Comparison of ENCODE assay signal across 20 cellular contexts in the genomic region with DNA sequence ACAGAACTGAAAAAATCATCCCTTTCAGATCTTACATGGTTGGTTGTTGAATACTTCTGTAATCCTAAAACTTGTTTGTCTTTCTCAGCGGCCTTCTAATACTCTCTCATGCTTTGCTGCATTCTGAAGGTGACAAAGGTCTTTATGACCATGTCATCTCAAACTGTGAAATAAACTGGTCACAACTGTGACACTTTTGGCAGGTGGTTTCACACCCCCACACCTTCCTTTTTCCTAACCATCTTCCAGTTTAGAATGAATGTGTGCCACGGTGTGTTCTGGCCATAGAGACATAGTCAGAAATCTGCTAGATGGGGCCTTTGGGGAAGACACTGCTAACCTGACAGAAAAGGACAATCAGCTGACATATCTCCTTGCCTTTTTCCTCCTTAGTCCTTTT. TPM values are rescaled to one million over a fixed set of nuclear protein-coding genes. Genes with fewer than 3 reads are reported as not detected.
DNase-seq lines count a peak whose midpoint lies in the region; ATAC-seq lines count a peak whose summit lies in the region.
"Had no signal": no experiment of that assay in that cellular context is flagged by ENCODE, and none has a peak within 500 bp of the region (broad histone marks: within the 10 kb centered on the region; RNA-seq: fewer than 3 reads in every experiment).

No MANE protein-coding gene starts in this region.

- H3K4me3 Mint-ChIP-seq in activated T-helper 17 cell treated with anti-CD3 and anti-CD28 coated beads, Interleukin-2, amount 50 U/mL, for 72 hours = no peak overlapping the region
- no peak overlapping the region for H3K4me3 Mint-ChIP-seq in stimulated activated naive CD8-positive, alpha-beta T cell treated with anti-CD3 and anti-CD28 coated beads, Interleukin-15, Interleukin-2, amounts not matched to agents 100 ng/mL and 50 ng/mL, for 24 hours
- H3K4me3 Mint-ChIP-seq: CD4-positive, CD25-positive, alpha-beta regulatory T cell; CD8-positive, alpha-beta memory T cell; H9 had no signal

- ATAC-seq in activated T-helper 17 cell treated with anti-CD3 and anti-CD28 coated beads, Interleukin-2, amount 50 U/mL, for 72 hours (replicated peaks) = peak; percentile 29

- no peak overlapping the region for H3K27ac Mint-ChIP-seq in activated T-helper 17 cell treated with anti-CD3 and anti-CD28 coated beads, Interleukin-2, amount 50 U/mL, for 72 hours
- peak overlapping the region; percentile 13 for H3K27ac Mint-ChIP-seq in stimulated activated naive CD8-positive, alpha-beta T cell treated with anti-CD3 and anti-CD28 coated beads, Interleukin-15, Interleukin-2, amounts not matched to agents 100 ng/mL and 50 ng/mL, for 24 hours
- H3K27ac Mint-ChIP-seq: CD4-positive, CD25-positive, alpha-beta regulatory T cell; CD8-positive, alpha-beta memory T cell; H9 had no signal

- H3K9me3 Mint-ChIP-seq in activated T-helper 17 cell treated with anti-CD3 and anti-CD28 coated beads, Interleukin-2, amount 50 U/mL, for 72 hours = no peaks in the 10 kb centered on the region
- no peaks in the 10 kb centered on the region for H3K9me3 Mint-ChIP-seq in stimulated activated naive CD8-positive, alpha-beta T cell treated with anti-CD3 and anti-CD28 coated beads, Interleukin-15, Interleukin-2, amounts not matched to agents 100 ng/mL and 50 ng/mL, for 24 hours
- H3K9me3 Mint-ChIP-seq: CD8-positive, alpha-beta memory T cell had no signal

- no peaks in the 10 kb centered on the region for H3K4me1 Mint-ChIP-seq in activated T-helper 17 cell treated with anti-CD3 and anti-CD28 coated beads, Interleukin-2, amount 50 U/mL, for 72 hours
- peaks cover 16% of the 10 kb centered on the region for H3K4me1 Mint-ChIP-seq in stimulated activated naive CD8-positive, alpha-beta T cell treated with anti-CD3 and anti-CD28 coated beads, Interleukin-15, Interleukin-2, amounts not matched to agents 100 ng/mL and 50 ng/mL, for 24 hours (ENCODE audit: low read depth)
- H3K4me1 Mint-ChIP-seq: CD4-positive, CD25-positive, alpha-beta regulatory T cell; CD8-positive, alpha-beta memory T cell had no signal

- peak; percentile 10 for DNase-seq in activated CD8-positive, alpha-beta memory T cell treated with anti-CD3 and anti-CD28 coated beads, Interleukin-2, amount 50 U/mL, for 48 hours
- DNase-seq in activated CD8-positive, alpha-beta memory T cell treated with anti-CD3 and anti-CD28 coated beads for 24 hours = no peak
- DNase-seq in ecto neural progenitor cell (ENCODE audit: low spot score) (peak; percentile 20), hippocampal formation (lab: John Stamatoyannopoulos, UW) (no peak), NCI-H510A (lab: John Stamatoyannopoulos, UW) (no peak)
- DNase-seq in stimulated activated CD4-positive, alpha-beta T cell treated with anti-CD3 and anti-CD28 coated beads, Interleukin-2, amount 100 ng/mL, for 48 hours = no peak
- DNase-seq: ACHN; BE2C; C1 segment of cervical spinal cord; CD4-positive, CD25-positive, alpha-beta regulatory T cell; CD8-positive, alpha-beta memory T cell; COR-L47; DMS79; GDM1; GOT3; H9; IMR-90 had no signal

- H3K36me3 Mint-ChIP-seq in activated T-helper 17 cell treated with anti-CD3 and anti-CD28 coated beads, Interleukin-2, amount 50 U/mL, for 72 hours (ENCODE audit: low read depth) = no peaks in the 10 kb centered on the region
- no peaks in the 10 kb centered on the region for H3K36me3 Mint-ChIP-seq in stimulated activated naive CD8-positive, alpha-beta T cell treated with anti-CD3 and anti-CD28 coated beads, Interleukin-15, Interleukin-2, amounts not matched to agents 100 ng/mL and 50 ng/mL, for 24 hours (ENCODE audit: low read depth)
- H3K36me3 Mint-ChIP-seq: CD4-positive, CD25-positive, alpha-beta regulatory T cell; CD8-positive, alpha-beta memory T cell had no signal

- peaks cover 36% of the 10 kb centered on the region for H3K27me3 Mint-ChIP-seq in activated T-helper 17 cell treated with anti-CD3 and anti-CD28 coated beads, Interleukin-2, amount 50 U/mL, for 72 hours
- peaks cover 53% of the 10 kb centered on the region for H3K27me3 Mint-ChIP-seq in stimulated activated naive CD8-positive, alpha-beta T cell treated with anti-CD3 and anti-CD28 coated beads, Interleukin-15, Interleukin-2, amounts not matched to agents 100 ng/mL and 50 ng/mL, for 24 hours

RNA-seq across cellular contexts. Expression of gene RFPL3, which starts 14.7 kb away (rescaled TPM):
- total RNA-seq in activated T-helper 17 cell treated with anti-CD3 and anti-CD28 coated beads, Interleukin-2, amount 50 U/mL, for 72 hours = not detected
- total RNA-seq: CD4-positive, CD25-positive, alpha-beta regulatory T cell; CD8-positive, alpha-beta memory T cell; Daoy; H9; IMR-90 had no signal

Comparison
In these comparisons a context has a peak if more than half of its experiments do, and no peak if none do; other contexts are left out.
1. DNase-seq: peak in activated CD8-positive, alpha-beta memory T cell treated with anti-CD3 and anti-CD28 coated beads, Interleukin-2, amount 50 U/mL, for 48 hours (single experiment) and ecto neural progenitor cell (single experiment); none in activated CD8-positive, alpha-beta memory T cell treated with anti-CD3 and anti-CD28 coated beads for 24 hours (single experiment), hippocampal formation (0 of 2), stimulated activated CD4-positive, alpha-beta T cell treated with anti-CD3 and anti-CD28 coated beads, Interleukin-2, amount 100 ng/mL, for 48 hours (0 of 2) and NCI-H510A (single experiment).